In genomic region chr1:174976436-174977107, GRCh38 we compare ENCODE assay signal across 9 cellular contexts. TPM values are rescaled to one million over a fixed set of nuclear protein-coding genes. Genes with fewer than 3 reads are reported as not detected.
DNase-seq lines count a peak whose midpoint lies in the region; ATAC-seq and TF ChIP-seq lines count a peak whose summit lies in the region.
"Had no signal": no experiment of that assay in that cellular context is flagged by ENCODE, and none has a peak within 500 bp of the region (broad histone marks: within the 10 kb centered on the region; RNA-seq: fewer than 3 reads in every experiment).

No MANE protein-coding gene starts in this region.

- H3K4me1 ChIP-seq in adipocyte (ENCODE audit: control insufficient read depth, insufficient read depth, low read length) (peaks cover 18% of the 10 kb centered on the region), left ventricle myocardium inferior (peaks cover 29% of the 10 kb centered on the region), uterus (no peaks in the 10 kb centered on the region)
- H3K4me1 ChIP-seq: ascending aorta had no signal

- peak; percentile 20 for DNase-seq in stimulated activated CD4-positive, alpha-beta T cell treated with anti-CD3 and anti-CD28 coated beads, Interleukin-4, amount 100 ng/mL, for 24 hours
- no peak for DNase-seq in stimulated activated CD4-positive, alpha-beta T cell treated with anti-CD3 and anti-CD28 coated beads, Interleukin-12 subunit alpha, Interleukin-12 subunit beta, amount 100 ng/mL, for 4 hours
- peak; percentile 60 for DNase-seq in adipocyte (ENCODE audit: low read depth)
- DNase-seq in left ventricle myocardium inferior, result no peak
- peak; percentile 26 to 30 for DNase-seq in uterus
- no peak for DNase-seq in NCI-H510A treated with DMSO at 0.1 percent for 48 hours (lab: John Stamatoyannopoulos, UW)
- no peak for DNase-seq in NCI-H146 treated with DMSO at 0.1 percent for 48 hours (lab: John Stamatoyannopoulos, UW; ENCODE audit: unreplicated experiment)

- no peak for TF ChIP-seq CTCF in left ventricle myocardium inferior (IDR thresholded peaks at IDR 0.05; ENCODE audit: borderline replicate concordance)
- TF ChIP-seq CTCF in uterus (IDR thresholded peaks at IDR 0.05), result no peak

- H3K4me3 ChIP-seq in adipocyte (ENCODE audit: low read length), result peak overlapping the region; percentile 56
- H3K4me3 ChIP-seq in left ventricle myocardium inferior, result no peak overlapping the region
- no peak overlapping the region for H3K4me3 ChIP-seq in uterus
- H3K4me3 ChIP-seq: ascending aorta had no signal

- H3K27me3 ChIP-seq in adipocyte (replicated peaks; ENCODE audit: control insufficient read depth, insufficient read depth, low read length) (no peaks in the 10 kb centered on the region), left ventricle myocardium inferior (ENCODE audit: low read depth) (no peaks in the 10 kb centered on the region), uterus (no peaks in the 10 kb centered on the region)
- H3K27me3 ChIP-seq: ascending aorta had no signal

- H3K36me3 ChIP-seq in adipocyte (ENCODE audit: control insufficient read depth, insufficient read depth, low read length, severe bottlenecking) (no peaks in the 10 kb centered on the region), left ventricle myocardium inferior (peaks cover 26% of the 10 kb centered on the region), uterus (no peaks in the 10 kb centered on the region)

- intact Hi-C loops in left ventricle myocardium inferior (cut with micrococcal nuclease) (no loop called here), uterus (cut with DNase I; ENCODE audit: low total_unique reads) (no loop called here)

- peak overlapping the region; percentile 54 for H3K27ac ChIP-seq in left ventricle myocardium inferior (replicated peaks)
- H3K27ac ChIP-seq in uterus, result peak overlapping the region in 1 of 2 donors; percentile 57
- H3K27ac ChIP-seq: ascending aorta had no signal

- H3K9me3 ChIP-seq in adipocyte (ENCODE audit: control insufficient read depth, low read length) (no peaks in the 10 kb centered on the region), left ventricle myocardium inferior (replicated peaks) (no peaks in the 10 kb centered on the region), uterus (no peaks in the 10 kb centered on the region)
- H3K9me3 ChIP-seq: ascending aorta had no signal

- no peak for TF ChIP-seq POLR2A in uterus (IDR thresholded peaks at IDR 0.05)

- H3K9ac ChIP-seq in adipocyte (ENCODE audit: low read length), result peak overlapping the region; percentile 17

- no peak for ATAC-seq in HG03095 (IDR thresholded peaks at IDR 0.05; ENCODE audit: unreplicated experiment)

RNA-seq across cellular contexts. Expression of gene CACYBP, which starts 23.2 kb away (rescaled TPM):
- total RNA-seq in left ventricle myocardium inferior (75.6 TPM), uterus (100 to 1,000 TPM in 1 of 4 donors, 10 to 100 TPM in 3; 65.9 to 104 (median 83.4) TPM)

RNA-seq across cellular contexts. Expression of gene MRPS14, which starts 46.7 kb away (rescaled TPM):
- total RNA-seq in left ventricle myocardium inferior, result 25.4 TPM
- total RNA-seq in uterus, result 10 to 100 TPM in 3 of 4 donors, 1 to 10 TPM in 1; 6.4 to 50.3 (median 35.3) TPM

Comparison
In these comparisons a context has a peak if more than half of its experiments do, and no peak if none do; other contexts are left out.
1. DNase-seq: peak in stimulated activated CD4-positive, alpha-beta T cell treated with anti-CD3 and anti-CD28 coated beads, Interleukin-4, amount 100 ng/mL, for 24 hours (single experiment), adipocyte (single experiment) and uterus (2 of 2); none in stimulated activated CD4-positive, alpha-beta T cell treated with anti-CD3 and anti-CD28 coated beads, Interleukin-12 subunit alpha, Interleukin-12 subunit beta, amount 100 ng/mL, for 4 hours (single experiment), left ventricle myocardium inferior (single experiment), NCI-H510A treated with DMSO at 0.1 percent for 48 hours (single experiment) and NCI-H146 treated with DMSO at 0.1 percent for 48 hours (single experiment).